ENCODE assay signal across 26 cellular contexts in genomic region chr11:11587122-11587521, GRCh38.
"Had no signal": no experiment of that assay in that cellular context is flagged by ENCODE, and none has a peak within 500 bp of the region (broad histone marks: within the 10 kb centered on the region; RNA-seq: fewer than 3 reads in every experiment).

No MANE protein-coding gene starts in this region.

- ATAC-seq: activated CD4-positive, CD25-positive, alpha-beta regulatory T cell treated with anti-CD3 and anti-CD28 coated beads, Interleukin-2, amount 50 U/mL, for 24 hours; activated CD8-positive, alpha-beta T cell treated with anti-CD3 and anti-CD28 coated beads, Interleukin-2, amount 10 ng/mL, durations not matched to agents 7 days and 5 days; activated naive CD8-positive, alpha-beta T cell treated with anti-CD3 and anti-CD28 coated beads, Interleukin-2, amount 50 U/mL, for 24 hours; activated T-cell treated with anti-CD3 and anti-CD28 coated beads, Interleukin-2, amount 50 U/mL, for 4 hours; gastrocnemius medialis; mucosa of descending colon; right lobe of liver; T-cell had no signal

- H3K36me3 ChIP-seq: breast epithelium, gastrocnemius medialis, neural progenitor cell, ovary, right lobe of liver, stomach, upper lobe of left lung had no signal

- H3K4me1 Mint-ChIP-seq: activated CD4-positive, alpha-beta T cell treated with anti-CD3 and anti-CD28 coated beads, Interleukin-2, amount 10 ng/mL, durations not matched to agents 7 days and 5 days; activated naive CD4-positive, alpha-beta T cell treated with anti-CD3 and anti-CD28 coated beads, Interleukin-2, amount 10 ng/mL, durations not matched to agents 7 days and 5 days; activated naive CD8-positive, alpha-beta T cell treated with anti-CD3 and anti-CD28 coated beads, Interleukin-2, amount 50 U/mL, for 24 hours; naive B cell; T-cell had no signal

- H3K9me3 Mint-ChIP-seq: activated CD4-positive, alpha-beta T cell treated with anti-CD3 and anti-CD28 coated beads, Interleukin-2, amount 10 ng/mL, durations not matched to agents 7 days and 5 days; activated naive CD4-positive, alpha-beta T cell treated with anti-CD3 and anti-CD28 coated beads, Interleukin-2, amount 10 ng/mL, durations not matched to agents 7 days and 5 days; activated naive CD8-positive, alpha-beta T cell treated with anti-CD3 and anti-CD28 coated beads, Interleukin-2, amount 50 U/mL, for 24 hours; activated T-cell treated with anti-CD3 and anti-CD28 coated beads, Interleukin-2, amount 50 U/mL, for 4 hours; dendritic cell treated with granulocyte-macrophage colony-stimulating factor and Interleukin-4, amounts not matched to agents 40 ng/mL and 50 ng/mL, for 4 days; neural progenitor cell; T-cell had no signal

- H3K27me3 Mint-ChIP-seq: T-cell had no signal

- H3K27me3 ChIP-seq: breast epithelium, gastrocnemius medialis, neural progenitor cell, ovary, right lobe of liver, stomach, upper lobe of left lung had no signal

- H3K36me3 Mint-ChIP-seq: activated naive CD4-positive, alpha-beta T cell treated with anti-CD3 and anti-CD28 coated beads, Interleukin-2, amount 10 ng/mL, durations not matched to agents 7 days and 5 days; naive B cell; neural progenitor cell; T-cell had no signal

- H3K27ac ChIP-seq: breast epithelium, gastrocnemius medialis, neural progenitor cell, ovary, right lobe of liver, stomach had no signal

- H3K4me1 ChIP-seq: breast epithelium, right lobe of liver had no signal

- H3K4me3 Mint-ChIP-seq: activated CD4-positive, alpha-beta T cell treated with anti-CD3 and anti-CD28 coated beads, Interleukin-2, amount 10 ng/mL, durations not matched to agents 7 days and 5 days; activated CD8-positive, alpha-beta T cell treated with anti-CD3 and anti-CD28 coated beads, Interleukin-2, amount 10 ng/mL, durations not matched to agents 7 days and 5 days; activated naive CD4-positive, alpha-beta T cell treated with anti-CD3 and anti-CD28 coated beads, Interleukin-2, amount 10 ng/mL, durations not matched to agents 7 days and 5 days; activated naive CD8-positive, alpha-beta T cell treated with anti-CD3 and anti-CD28 coated beads, Interleukin-2, amount 50 U/mL, for 24 hours; activated T-cell treated with anti-CD3 and anti-CD28 coated beads, Interleukin-2, amount 50 U/mL, for 4 hours; dendritic cell treated with granulocyte-macrophage colony-stimulating factor and Interleukin-4, amounts not matched to agents 40 ng/mL and 50 ng/mL, for 4 days; neural progenitor cell; T-cell had no signal

- H3K27ac Mint-ChIP-seq: activated CD4-positive, alpha-beta T cell treated with anti-CD3 and anti-CD28 coated beads, Interleukin-2, amount 10 ng/mL, durations not matched to agents 7 days and 5 days; activated CD8-positive, alpha-beta T cell treated with anti-CD3 and anti-CD28 coated beads, Interleukin-2, amount 10 ng/mL, durations not matched to agents 7 days and 5 days; activated naive CD4-positive, alpha-beta T cell treated with anti-CD3 and anti-CD28 coated beads, Interleukin-2, amount 10 ng/mL, durations not matched to agents 7 days and 5 days; activated naive CD8-positive, alpha-beta T cell treated with anti-CD3 and anti-CD28 coated beads, Interleukin-2, amount 50 U/mL, for 24 hours; dendritic cell treated with granulocyte-macrophage colony-stimulating factor and Interleukin-4, amounts not matched to agents 40 ng/mL and 50 ng/mL, for 4 days; neural progenitor cell had no signal

- H3K9me3 ChIP-seq: breast epithelium, gastrocnemius medialis, mucosa of descending colon, ovary, right lobe of liver, stomach, upper lobe of left lung had no signal

- DNase-seq: activated CD4-positive, alpha-beta T cell treated with anti-CD3 and anti-CD28 coated beads, Interleukin-2, amount 10 ng/mL, durations not matched to agents 7 days and 5 days; activated CD8-positive, alpha-beta T cell treated with anti-CD3 and anti-CD28 coated beads, Interleukin-2, amount 10 ng/mL, durations not matched to agents 7 days and 5 days; activated naive CD4-positive, alpha-beta T cell treated with anti-CD3 and anti-CD28 coated beads, Interleukin-2, amount 10 ng/mL, durations not matched to agents 7 days and 5 days; activated naive CD8-positive, alpha-beta T cell treated with anti-CD3 and anti-CD28 coated beads, Interleukin-2, amount 50 U/mL, for 24 hours; activated T-cell treated with anti-CD3 and anti-CD28 coated beads, Interleukin-2, amount 50 U/mL, for 4 hours; anterior cingulate cortex; cerebellar nuclear complex; effector memory CD4-positive, alpha-beta T cell; gastrocnemius medialis; head of caudate nucleus; mesenchymal stem cell; mucosa of descending colon; naive B cell; ovary; right lobe of liver; small intestine; stimulated activated CD4-positive, alpha-beta T cell treated with anti-CD3 and anti-CD28 coated beads, Interleukin-15, amount 100 ng/mL, for 24 hours; stimulated activated CD4-positive, alpha-beta T cell treated with anti-CD3 and anti-CD28 coated beads, Interleukin-2, amount 100 ng/mL, for 48 hours; stomach; T-cell; T1000; upper lobe of left lung had no signal

- H3K4me3 ChIP-seq: breast epithelium, gastrocnemius medialis, mucosa of descending colon, neural progenitor cell, ovary, right lobe of liver, stomach, upper lobe of left lung had no signal
